16 cellular contexts compared by ENCODE assay signal in the genomic region with DNA sequence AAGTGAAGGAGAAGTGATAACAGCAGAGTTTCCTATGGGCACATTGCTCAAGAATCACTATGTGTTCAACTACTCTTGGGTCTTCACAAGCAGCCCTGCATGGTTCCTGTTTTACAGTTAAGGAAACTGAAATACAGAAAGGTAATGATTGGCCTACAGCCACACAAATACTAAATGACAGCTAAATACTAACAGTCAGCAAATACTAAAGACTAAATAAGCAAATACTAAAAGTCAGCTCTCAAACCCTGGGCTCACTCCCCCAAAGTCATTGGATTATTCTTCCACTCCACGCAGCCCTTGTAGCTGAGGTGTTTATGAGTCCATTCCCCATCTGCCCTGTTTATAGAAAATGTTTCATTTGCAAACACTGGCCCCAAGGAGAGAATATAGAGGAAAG.
A peak's percentile ranks its signal among the peaks of the same experiment; 100 is the strongest.
DNase-seq lines count a peak whose midpoint lies in the region; ATAC-seq, FAIRE-seq and TF ChIP-seq lines count a peak whose summit lies in the region.
"Had no signal": no experiment of that assay in that cellular context is flagged by ENCODE, and none has a peak within 500 bp of the region (broad histone marks: within the 10 kb centered on the region; RNA-seq: fewer than 3 reads in every experiment).

No MANE protein-coding gene starts in this region.

- no peak for FAIRE-seq in HepG2 (lab: Jason Lieb, UNC)

- H3K27me3 ChIP-seq in HepG2 (ENCODE audit: control insufficient read depth in 1 of 2, insufficient read depth in 2 of 2, low read length in 2 of 2) (peaks cover 0 to 5% of the 10 kb centered on the region in 2 experiments; a peak in 1 of 5 replicates), right lobe of liver (no peaks in the 10 kb centered on the region), prostate gland (replicated peaks; ENCODE audit: insufficient read depth) (no peaks in the 10 kb centered on the region)
- H3K27me3 ChIP-seq: BLaER1 treated with 17β-estradiol and CSF1 and Interleukin-3, amounts not matched to agents 10 nM and 100 nM had no signal

- no peak overlapping the region for H3K4me3 Mint-ChIP-seq in nephron
- H3K4me3 Mint-ChIP-seq: B cell; CD8-positive, alpha-beta T cell had no signal

- DNase-seq in HepG2 (ENCODE audit: low spot score), result no peak
- no peak for DNase-seq in right lobe of liver
- peak; percentile 93 for DNase-seq in NOMO-1 treated with DMSO at 0.1 percent for 48 hours (lab: John Stamatoyannopoulos, UW; ENCODE audit: unreplicated experiment)
- DNase-seq in prostate gland (ENCODE audit: low spot score), result no peak
- DNase-seq in NCI-H2081 (lab: John Stamatoyannopoulos, UW), result no peak
- DNase-seq: 8988T; Calu3; CD8-positive, alpha-beta T cell; DMS79 treated with DMSO at 0.1 percent for 48 hours; GF-D8; GM23248 had no signal

- H3K9me3 ChIP-seq in HepG2 (ENCODE audit: low read length) (no peaks in the 10 kb centered on the region), right lobe of liver (no peaks in the 10 kb centered on the region), prostate gland (no peaks in the 10 kb centered on the region)
- H3K9me3 ChIP-seq: BLaER1 treated with 17β-estradiol and CSF1 and Interleukin-3, amounts not matched to agents 10 nM and 100 nM; HAP-1 had no signal

- TF ChIP-seq POLR2A in HepG2 (IDR thresholded peaks at IDR 0.05; ENCODE audit: insufficient read depth in 1 of 2, low read depth in 2 of 2, low read length in 2 of 2) (no peak), right lobe of liver (IDR thresholded peaks at IDR 0.05) (no peak), prostate gland (IDR thresholded peaks at IDR 0.05) (no peak)

- no peak overlapping the region for H3K27ac ChIP-seq in HepG2 (ENCODE audit: extremely low read length, insufficient read depth, low read length)
- H3K27ac ChIP-seq in right lobe of liver, result no peak overlapping the region
- H3K27ac ChIP-seq in prostate gland, result no peak overlapping the region
- H3K27ac ChIP-seq: BLaER1 treated with 17β-estradiol and CSF1 and Interleukin-3, amounts not matched to agents 10 nM and 100 nM; GM23248 had no signal

- CTCF ChIA-PET in HepG2 (lab: Yijun Ruan, JAX; ENCODE audit: low intra/inter-chr PET ratio, low total read pairs), result no interaction called here

- no peak for TF ChIP-seq EP300 in HepG2 (IDR thresholded peaks at IDR 0.05; ENCODE audit: low read depth in 2 of 2, low read length in 2 of 2)
- TF ChIP-seq EP300 in HepG2 (CRISPR knock-in tag; IDR thresholded peaks at IDR 0.05; ENCODE audit: borderline replicate concordance), result no peak

- no peak overlapping the region for H3K9ac ChIP-seq in HepG2 (ENCODE audit: insufficient read depth, low read depth, low read length)
- H3K9ac ChIP-seq: BLaER1 treated with 17β-estradiol and CSF1 and Interleukin-3, amounts not matched to agents 10 nM and 100 nM; GM23248 had no signal

- intact Hi-C loops in HepG2 (cut with micrococcal nuclease; ENCODE audit: unreplicated experiment), result no loop called here
- intact Hi-C loops in right lobe of liver (cut with DNase I), result no loop called here
- intact Hi-C loops in prostate gland (cut with DNase I), result no loop called here

- TF ChIP-seq CTCF in HepG2 (CRISPR knock-in tag; IDR thresholded peaks at IDR 0.05) (no peak), right lobe of liver (IDR thresholded peaks at IDR 0.05) (no peak), nephron (IDR thresholded peaks at IDR 0.05; ENCODE audit: unreplicated experiment in 3 of 3) (no peak), prostate gland (IDR thresholded peaks at IDR 0.05) (no peak)

- 0% methylated on average over 1 of the region's 1 CpG for WGBS in HepG2 (ENCODE audit: low lambda C conversion rate)
- 55% methylated on average over 1 of the region's 1 CpG for WGBS in right lobe of liver (ENCODE audit: insufficient coverage, low coverage, low lambda C conversion rate, missing lambda C conversion rate)
- WGBS in prostate gland, result 46% methylated on average over 1 of the region's 1 CpG

- H3K4me1 ChIP-seq in HepG2 (ENCODE audit: insufficient read depth, low read length) (no peaks in the 10 kb centered on the region), right lobe of liver (no peaks in the 10 kb centered on the region), prostate gland (replicated peaks) (no peaks in the 10 kb centered on the region)
- H3K4me1 ChIP-seq: BLaER1 treated with 17β-estradiol and CSF1 and Interleukin-3, amounts not matched to agents 10 nM and 100 nM; HAP-1 had no signal

- no peaks in the 10 kb centered on the region for H3K27me3 Mint-ChIP-seq in nephron (ENCODE audit: low read depth)
- H3K27me3 Mint-ChIP-seq: B cell had no signal

- TF ChIP-seq RAD21 in HepG2 (CRISPR knock-in tag; IDR thresholded peaks at IDR 0.05), result no peak

- ATAC-seq in HepG2 (no peak), right lobe of liver (no peak), HG03354 (IDR thresholded peaks at IDR 0.05; ENCODE audit: poor library complexity, severe bottlenecking, unreplicated experiment) (no peak)
- ATAC-seq: CD8-positive, alpha-beta T cell had no signal

- H3K4me2 ChIP-seq in HepG2 (ENCODE audit: low read depth, low read length), result no peak overlapping the region

- POLR2A ChIA-PET in HepG2 (lab: Yijun Ruan, JAX), result no interaction called here

- peaks cover 3% of the 10 kb centered on the region for H3K9me3 Mint-ChIP-seq in nephron

- no peak overlapping the region for H3K4me3 ChIP-seq in HepG2 (replicated peaks in 1 of 3; ENCODE audit: insufficient read depth in 1 of 3, low read depth in 2 of 3, low read length in 3 of 3)
- H3K4me3 ChIP-seq in right lobe of liver, result no peak overlapping the region
- no peak overlapping the region for H3K4me3 ChIP-seq in prostate gland
- H3K4me3 ChIP-seq: BLaER1 treated with 17β-estradiol and CSF1 and Interleukin-3, amounts not matched to agents 10 nM and 100 nM; GM23248; HAP-1 had no signal

- H2AFZ ChIP-seq in HepG2 (ENCODE audit: low read length), result no peak overlapping the region
- H2AFZ ChIP-seq: GM23248 had no signal

- H3K27ac Mint-ChIP-seq in nephron, result peak overlapping the region in 2 of 3 experiments; percentile 25 to 46
- H3K27ac Mint-ChIP-seq: B cell; CD8-positive, alpha-beta T cell had no signal

- no peaks in the 10 kb centered on the region for H3K36me3 ChIP-seq in HepG2 (replicated peaks in 1 of 2; ENCODE audit: control insufficient read depth in 1 of 2, insufficient read depth in 2 of 2, low read length in 2 of 2)
- H3K36me3 ChIP-seq in right lobe of liver, result no peaks in the 10 kb centered on the region
- no peaks in the 10 kb centered on the region for H3K36me3 ChIP-seq in prostate gland
- H3K36me3 ChIP-seq: BLaER1 treated with 17β-estradiol and CSF1 and Interleukin-3, amounts not matched to agents 10 nM and 100 nM; HAP-1 had no signal

- no TSS peak for BruUV-seq in HepG2 (replicated peaks; lab: Mats Ljungman, UMichigan)

- no peaks in the 10 kb centered on the region for H3K36me3 Mint-ChIP-seq in nephron (ENCODE audit: low read depth)
- H3K36me3 Mint-ChIP-seq: CD8-positive, alpha-beta T cell had no signal

- no peaks in the 10 kb centered on the region for H3K79me2 ChIP-seq in HepG2 (ENCODE audit: insufficient read depth, low read length)

- in situ Hi-C loops in HepG2 (cut with HindIII; ENCODE audit: extremely low pct_ligation_motif_present, low pct_unique_long_range_greater_than_20kb), result no loop called here

- H4K20me1 ChIP-seq in HepG2 (ENCODE audit: insufficient read depth, low read length), result no peaks in the 10 kb centered on the region
- H4K20me1 ChIP-seq: BLaER1 treated with 17β-estradiol and CSF1 and Interleukin-3, amounts not matched to agents 10 nM and 100 nM had no signal

- peaks cover 62% of the 10 kb centered on the region for H3K4me1 Mint-ChIP-seq in nephron
- H3K4me1 Mint-ChIP-seq: B cell had no signal

TF ChIP-seq in HepG2, 621 proteins besides CTCF, POLR2A, EP300 and RAD21:
- TF ChIP-seq HIVEP1 (CRISPR knock-in tag; IDR thresholded peaks at IDR 0.05), result no peak
- no peak for TF ChIP-seq NBN (conservative IDR thresholded peaks at IDR 0.05)
- TF ChIP-seq, protein P1, sequence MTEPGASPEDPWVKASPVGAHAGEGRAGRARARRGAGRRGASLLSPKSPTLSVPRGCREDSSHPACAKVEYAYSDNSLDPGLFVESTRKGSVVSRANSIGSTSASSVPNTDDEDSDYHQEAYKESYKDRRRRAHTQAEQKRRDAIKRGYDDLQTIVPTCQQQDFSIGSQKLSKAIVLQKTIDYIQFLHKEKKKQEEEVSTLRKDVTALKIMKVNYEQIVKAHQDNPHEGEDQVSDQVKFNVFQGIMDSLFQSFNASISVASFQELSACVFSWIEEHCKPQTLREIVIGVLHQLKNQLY (CRISPR knock-in tag; IDR thresholded peaks at IDR 0.05), result no peak
- peak; percentile 72 to 84 for TF ChIP-seq MAFK (conservative IDR thresholded peaks at IDR 0.05 in 1 of 2, IDR thresholded peaks at IDR 0.05 in 1 of 2; ENCODE audit: low read length in 2 of 2)
- no peak for TF ChIP-seq RBM22 (optimal IDR thresholded peaks at IDR 0.05; ENCODE audit: low read length)
- peak; percentile 84 for TF ChIP-seq MAFF (IDR thresholded peaks at IDR 0.05; ENCODE audit: low read depth, low read length)
- no peak for TF ChIP-seq SIN3B (IDR thresholded peaks at IDR 0.05; ENCODE audit: low read length)
